Comparison of ENCODE assay signal across 8 cellular contexts in the genomic region with DNA sequence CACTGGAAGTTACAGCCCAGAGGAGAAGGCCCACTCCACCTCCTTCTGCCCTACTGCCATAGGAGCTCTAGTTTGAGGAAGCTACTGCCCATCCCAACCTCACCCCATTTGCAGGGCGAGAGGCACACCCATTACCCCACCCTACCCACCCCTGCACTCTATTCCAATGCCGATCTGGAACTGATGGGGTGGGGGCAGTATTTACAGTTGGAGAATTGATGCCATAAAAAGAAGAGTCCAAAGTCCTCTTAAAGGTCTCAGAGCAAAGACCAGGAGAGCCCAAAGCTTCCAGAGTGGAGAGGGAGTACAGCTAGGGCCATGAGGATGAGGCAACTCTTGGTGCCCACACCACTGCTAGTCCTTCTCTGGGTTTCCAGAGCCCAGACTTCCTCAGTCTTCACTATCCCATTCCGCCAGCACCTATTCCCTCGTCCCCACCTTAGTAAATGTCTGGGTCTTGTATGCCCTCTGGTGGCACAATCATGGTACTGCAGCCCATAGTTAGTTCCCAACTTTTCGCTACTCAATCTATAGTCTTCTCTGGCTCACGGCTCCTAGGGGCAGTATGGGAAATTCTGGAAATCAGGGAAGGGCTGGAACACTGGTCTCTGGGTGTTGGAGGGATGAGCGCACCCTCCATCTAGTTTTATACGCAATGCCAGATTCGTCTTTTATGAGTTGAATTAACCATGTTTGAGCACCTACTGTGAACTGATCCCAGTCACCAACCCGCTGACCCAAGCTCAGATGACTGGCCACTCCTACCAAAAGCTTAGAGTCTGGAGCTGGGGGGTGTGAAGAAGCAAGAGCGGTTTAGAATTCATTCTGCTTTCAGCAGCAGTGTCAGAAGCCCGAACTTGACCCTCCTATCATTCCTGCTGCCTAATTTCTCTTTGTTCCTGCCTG. TPM values are rescaled to one million over a fixed set of nuclear protein-coding genes. Genes with fewer than 3 reads are reported as not detected.
A peak's percentile ranks its signal among the peaks of the same experiment; 100 is the strongest.
DNase-seq lines count a peak whose midpoint lies in the region; ATAC-seq and TF ChIP-seq lines count a peak whose summit lies in the region.

No MANE protein-coding gene starts in this region.

- no peaks in the 10 kb centered on the region for H3K36me3 Mint-ChIP-seq in activated CD8-positive, alpha-beta T cell treated with anti-CD3 and anti-CD28 coated beads for 36 hours (ENCODE audit: low read depth)
- H3K36me3 Mint-ChIP-seq in endothelial cell (ENCODE audit: low read depth, unreplicated experiment) (no peaks in the 10 kb centered on the region), mesothelial cell of epicardium (no peaks in the 10 kb centered on the region)

- H3K9me3 Mint-ChIP-seq in activated CD8-positive, alpha-beta T cell treated with anti-CD3 and anti-CD28 coated beads for 36 hours: no peaks in the 10 kb centered on the region
- H3K9me3 Mint-ChIP-seq in endothelial cell (ENCODE audit: unreplicated experiment) (no peaks in the 10 kb centered on the region), mesothelial cell of epicardium (no peaks in the 10 kb centered on the region)

- H3K4me3 Mint-ChIP-seq in activated CD8-positive, alpha-beta T cell treated with anti-CD3 and anti-CD28 coated beads for 36 hours: no peak overlapping the region
- H3K4me3 Mint-ChIP-seq in endothelial cell (ENCODE audit: unreplicated experiment): peak overlapping the region; percentile 1
- H3K4me3 Mint-ChIP-seq in mesothelial cell of epicardium: no peak overlapping the region

- ATAC-seq in HG03439 (IDR thresholded peaks at IDR 0.05; ENCODE audit: unreplicated experiment) (peak; percentile 56), GM19035 (IDR thresholded peaks at IDR 0.05; ENCODE audit: unreplicated experiment) (no peak)
- ATAC-seq in activated CD8-positive, alpha-beta T cell treated with anti-CD3 and anti-CD28 coated beads for 36 hours: peak; percentile 80
- ATAC-seq in stimulated activated naive CD8-positive, alpha-beta T cell treated with anti-CD3 and anti-CD28 coated beads, Interleukin-15, Interleukin-2, amounts not matched to agents 100 U/mL and 50 U/mL, for 24 hours: peak; percentile 61

- TF ChIP-seq CTCF in activated CD8-positive, alpha-beta T cell treated with anti-CD3 and anti-CD28 coated beads for 36 hours (IDR thresholded peaks at IDR 0.05): peak; percentile 97
- TF ChIP-seq CTCF in endothelial cell (IDR thresholded peaks at IDR 0.05; ENCODE audit: unreplicated experiment) (peak; percentile 99), mesothelial cell of epicardium (IDR thresholded peaks at IDR 0.05; ENCODE audit: unreplicated experiment) (peak; percentile 99)

- DNase-seq in DMS 273 treated with DMSO at 0.1 percent for 48 hours (lab: John Stamatoyannopoulos, UW): peak; percentile 42
- peak; percentile 91 for DNase-seq in NCI-H82 (lab: John Stamatoyannopoulos, UW)
- DNase-seq in activated CD8-positive, alpha-beta T cell treated with anti-CD3 and anti-CD28 coated beads for 36 hours: peak; percentile 73
- DNase-seq in endothelial cell (ENCODE audit: low spot score): peak; percentile 69
- DNase-seq in mesothelial cell of epicardium (ENCODE audit: low spot score in 2 of 2, unreplicated experiment in 2 of 2): peak in 1 of 2 experiments; percentile 81
- peak; percentile 64 for DNase-seq in stimulated activated naive CD8-positive, alpha-beta T cell treated with anti-CD3 and anti-CD28 coated beads, Interleukin-15, Interleukin-2, amounts not matched to agents 100 U/mL and 50 U/mL, for 24 hours

- H3K27me3 Mint-ChIP-seq in activated CD8-positive, alpha-beta T cell treated with anti-CD3 and anti-CD28 coated beads for 36 hours: peaks cover 12% of the 10 kb centered on the region
- H3K27me3 Mint-ChIP-seq in endothelial cell (ENCODE audit: unreplicated experiment) (peaks cover 5% of the 10 kb centered on the region), mesothelial cell of epicardium (ENCODE audit: low read depth) (no peaks in the 10 kb centered on the region)

- H3K27ac Mint-ChIP-seq in activated CD8-positive, alpha-beta T cell treated with anti-CD3 and anti-CD28 coated beads for 36 hours: no peak overlapping the region
- H3K27ac Mint-ChIP-seq in endothelial cell (ENCODE audit: unreplicated experiment): no peak overlapping the region
- peak overlapping the region; percentile 84 for H3K27ac Mint-ChIP-seq in mesothelial cell of epicardium

- intact Hi-C loops in activated CD8-positive, alpha-beta T cell treated with anti-CD3 and anti-CD28 coated beads for 36 hours (cut with micrococcal nuclease): loop anchor here (1.0 kb wide), 1 partner anchor 43 kb away; no protein-coding TSS in a partner anchor

- CTCF ChIA-PET in activated CD8-positive, alpha-beta T cell treated with anti-CD3 and anti-CD28 coated beads for 36 hours (lab: Charles Lee): interaction anchor here (0.6 to 8.0 kb wide), 41 partner anchors 9 to 255 kb away, joined by 3 to 204 read pairs (median 4); partner anchors contain the start of genes DDX23 and RND1

- POLR2A ChIA-PET in activated CD8-positive, alpha-beta T cell treated with anti-CD3 and anti-CD28 coated beads for 36 hours (lab: Charles Lee): interaction anchor here (0.7 to 1.6 kb wide), 4 partner anchors 19 to 45 kb away, joined by 3 to 4 read pairs (median 3); no protein-coding TSS in a partner anchor

- H3K4me1 Mint-ChIP-seq in activated CD8-positive, alpha-beta T cell treated with anti-CD3 and anti-CD28 coated beads for 36 hours (ENCODE audit: low read depth): peaks cover 10% of the 10 kb centered on the region
- peaks cover 3% of the 10 kb centered on the region for H3K4me1 Mint-ChIP-seq in endothelial cell (ENCODE audit: unreplicated experiment)
- H3K4me1 Mint-ChIP-seq in mesothelial cell of epicardium: peaks cover 13% of the 10 kb centered on the region

RNA-seq across cellular contexts. Expression of gene ADCY6, which starts 6.9 kb away (rescaled TPM):
- not detected for total RNA-seq in activated CD8-positive, alpha-beta T cell treated with anti-CD3 and anti-CD28 coated beads for 36 hours
- total RNA-seq in endothelial cell (ENCODE audit: unreplicated experiment): 31.6 TPM
- total RNA-seq in mesothelial cell of epicardium: 65.4 to 69.2 TPM (median 66.1 TPM) in 3 replicates

RNA-seq across cellular contexts. Expression of gene CACNB3, which starts 22.5 kb away (rescaled TPM):
- 1 to 10 TPM; 7.7 to 8.2 TPM for total RNA-seq in activated CD8-positive, alpha-beta T cell treated with anti-CD3 and anti-CD28 coated beads for 36 hours
- total RNA-seq in endothelial cell (ENCODE audit: unreplicated experiment): 83.1 TPM
- 107 to 114 TPM (median 113 TPM) in 3 replicates for total RNA-seq in mesothelial cell of epicardium

RNA-seq across cellular contexts. Expression of gene DDX23, which starts 56.2 kb away (rescaled TPM):
- total RNA-seq in activated CD8-positive, alpha-beta T cell treated with anti-CD3 and anti-CD28 coated beads for 36 hours: 10 to 100 TPM; 84.5 to 95.6 TPM
- 96.2 TPM for total RNA-seq in endothelial cell (ENCODE audit: unreplicated experiment)
- total RNA-seq in mesothelial cell of epicardium: 88.5 to 106 TPM (median 97.9 TPM) in 3 replicates

Comparison
In these comparisons a context has a peak if more than half of its experiments do, and no peak if none do; other contexts are left out.
1. RNA of gene ADCY6, which starts 6.9 kb away (total RNA-seq): 65.4 to 69.2 TPM in mesothelial cell of epicardium and 31.6 TPM in endothelial cell (single experiment); not detected in activated CD8-positive, alpha-beta T cell treated with anti-CD3 and anti-CD28 coated beads for 36 hours; every median in the first group is over 10 times any median in the second.
2. Peak in every context shown above with its lines, with median percentiles within 50 percentile points of each other: CTCF ChIP-seq.